In genomic region chr19:19538077-19538764, GRCh38 we compare ENCODE assay signal across 8 cellular contexts. TPM values are rescaled to one million over a fixed set of nuclear protein-coding genes. Genes with fewer than 3 reads are reported as not detected.
DNase-seq lines count a peak whose midpoint lies in the region; ATAC-seq and TF ChIP-seq lines count a peak whose summit lies in the region.

CILP2 (plus strand) TSS chr19:19538265; CDS start chr19:19538350, 85 bp downstream.

- peak within 1 kb of the TSS; percentile 48 for H3K4me3 Mint-ChIP-seq in chondrocyte (ENCODE audit: unreplicated experiment)

- ATAC-seq in GM21528 (IDR thresholded peaks at IDR 0.05; ENCODE audit: low FRiP score, unreplicated experiment), result no peak

- H3K9me3 ChIP-seq in ES-I3 (ENCODE audit: control insufficient read depth, insufficient read depth, low read length), result no peaks in the 10 kb centered on the region
- no peaks in the 10 kb centered on the region for H3K9me3 ChIP-seq in mucosa of rectum (ENCODE audit: control insufficient read depth in 2 of 2, low read length in 2 of 2)

- no peak within 1 kb of the TSS for H3K27ac ChIP-seq in mucosa of rectum (ENCODE audit: low read depth in 2 of 2, low read length in 2 of 2)

- H3K27ac Mint-ChIP-seq in chondrocyte (ENCODE audit: unreplicated experiment), result no peak within 1 kb of the TSS

- H3K9me3 Mint-ChIP-seq in chondrocyte (ENCODE audit: low read depth), result no peaks in the 10 kb centered on the region

- H3K27me3 Mint-ChIP-seq in chondrocyte (ENCODE audit: low read depth), result peaks cover 3% of the 10 kb centered on the region

- H3K9ac ChIP-seq in ES-I3 (ENCODE audit: low read depth, low read length) (peak within 1 kb of the TSS; percentile 62; the same call in 1 of the 2 replicates), mucosa of rectum (ENCODE audit: low read depth in 1 of 2, low read length in 2 of 2) (no peak within 1 kb of the TSS)

- no peaks in the 10 kb centered on the region for H3K36me3 Mint-ChIP-seq in chondrocyte (ENCODE audit: low read depth)

- no peak for TF ChIP-seq CTCF in chondrocyte (IDR thresholded peaks at IDR 0.05)

- peaks cover 13 to 18% of the 10 kb centered on the region in 2 donors for H3K27me3 ChIP-seq in mucosa of rectum (ENCODE audit: control insufficient read depth in 2 of 2, insufficient read depth in 2 of 2, low read length in 2 of 2)

- peak within 1 kb of the TSS; percentile 9 to 13 for H3K4me3 ChIP-seq in mucosa of rectum (ENCODE audit: low read length in 2 of 2)

- H3K4me1 Mint-ChIP-seq in chondrocyte (ENCODE audit: low read depth), result peaks cover 20% of the 10 kb centered on the region

- H3K4me1 ChIP-seq in ES-I3 (ENCODE audit: insufficient read depth, low read length), result peaks cover 2% of the 10 kb centered on the region; the same call in 1 of the 2 replicates
- H3K4me1 ChIP-seq in mucosa of rectum (ENCODE audit: control insufficient read depth in 2 of 2, insufficient read depth in 2 of 2, low read length in 2 of 2), result peaks cover 9 to 12% of the 10 kb centered on the region in 2 donors

- no peaks in the 10 kb centered on the region for H3K36me3 ChIP-seq in ES-I3 (ENCODE audit: insufficient read depth, low read length)
- H3K36me3 ChIP-seq in mucosa of rectum (ENCODE audit: control insufficient read depth in 2 of 2, insufficient read depth in 2 of 2, low read length in 2 of 2), result no peaks in the 10 kb centered on the region

- DNase-seq in NCI-H774 (lab: John Stamatoyannopoulos, UW) (peak; percentile 35), chondrocyte (ENCODE audit: low spot score) (no peak), SIG-M5 treated with dmso at 0.1 percent for 504 hours (lab: John Stamatoyannopoulos, UW; ENCODE audit: unreplicated experiment) (no peak), NCI-H1048 (lab: John Stamatoyannopoulos, UW) (no peak), HT-29 (ENCODE audit: low spot score) (no peak)

RNA-seq across cellular contexts. Expression of gene CILP2, which starts in this region (rescaled TPM):
- 5.8 to 12.7 TPM (median 11.7 TPM) in 3 replicates for total RNA-seq in chondrocyte
- total RNA-seq in HT-29 (2014; rRNA removed; shearing (Covaris generic)), result 0.31 TPM in 1 of 2 replicates, not detected in the other
